Comparison of ENCODE assay signal across 12 cellular contexts in genomic region chr19:40744554-40745401, GRCh38. TPM values are rescaled to one million over a fixed set of nuclear protein-coding genes. Genes with fewer than 3 reads are reported as not detected.
DNase-seq lines count a peak whose midpoint lies in the region; ATAC-seq and TF ChIP-seq lines count a peak whose summit lies in the region.
"Had no signal": no experiment of that assay in that cellular context is flagged by ENCODE, and none has a peak within 500 bp of the region (broad histone marks: within the 10 kb centered on the region; RNA-seq: fewer than 3 reads in every experiment).

No MANE protein-coding gene starts in this region.

- CTCF ChIA-PET in activated naive CD4-positive, alpha-beta T cell treated with anti-CD3 and anti-CD28 coated beads for 36 hours (lab: Charles Lee), result interaction anchor here (0.6 to 1.0 kb wide), 4 partner anchors 11 to 400 kb away, joined by 3 to 4 read pairs (median 3); no protein-coding TSS in a partner anchor

- ATAC-seq in GM21576 (IDR thresholded peaks at IDR 0.05; ENCODE audit: unreplicated experiment) (no peak), GM19397 (IDR thresholded peaks at IDR 0.05; ENCODE audit: unreplicated experiment) (no peak), GM18511 (IDR thresholded peaks at IDR 0.05; ENCODE audit: unreplicated experiment) (no peak)
- ATAC-seq: naive thymus-derived CD4-positive, alpha-beta T cell had no signal

- H3K36me3 Mint-ChIP-seq in activated naive CD4-positive, alpha-beta T cell treated with anti-CD3 and anti-CD28 coated beads for 36 hours (ENCODE audit: low read depth), result peaks cover 2% of the 10 kb centered on the region

- no peak overlapping the region for H3K4me3 ChIP-seq in uterus

- no peak overlapping the region for H3K27ac Mint-ChIP-seq in activated naive CD4-positive, alpha-beta T cell treated with anti-CD3 and anti-CD28 coated beads for 36 hours

- H3K27me3 Mint-ChIP-seq in activated naive CD4-positive, alpha-beta T cell treated with anti-CD3 and anti-CD28 coated beads for 36 hours (ENCODE audit: low read depth), result no peaks in the 10 kb centered on the region
- H3K27me3 Mint-ChIP-seq: CD8-positive, alpha-beta memory T cell; naive thymus-derived CD4-positive, alpha-beta T cell had no signal

- intact Hi-C loops in activated naive CD4-positive, alpha-beta T cell treated with anti-CD3 and anti-CD28 coated beads for 36 hours (cut with micrococcal nuclease), result no loop called here
- intact Hi-C loops in uterus (cut with DNase I; ENCODE audit: low total_unique reads), result no loop called here

- peak; percentile 28 for DNase-seq in stimulated activated CD4-positive, alpha-beta T cell treated with anti-CD3 and anti-CD28 coated beads, Interleukin-4, amount 100 ng/mL, for 24 hours
- DNase-seq in stimulated activated CD4-positive, alpha-beta T cell treated with anti-CD3 and anti-CD28 coated beads, Interleukin-12 subunit alpha, Interleukin-12 subunit beta, amount 100 ng/mL, for 4 hours, result no peak
- peak; percentile 62 for DNase-seq in activated naive CD4-positive, alpha-beta T cell treated with anti-CD3 and anti-CD28 coated beads for 36 hours
- DNase-seq in left kidney (ENCODE audit: low read depth, low spot score) (peak; percentile 57), uterus (no peak)
- DNase-seq: GOT3 had no signal

- no peak overlapping the region for H3K4me3 Mint-ChIP-seq in activated naive CD4-positive, alpha-beta T cell treated with anti-CD3 and anti-CD28 coated beads for 36 hours
- H3K4me3 Mint-ChIP-seq: CD8-positive, alpha-beta memory T cell had no signal

- no peak for TF ChIP-seq POLR2A in uterus (IDR thresholded peaks at IDR 0.05)

- H3K27me3 ChIP-seq in uterus, result no peaks in the 10 kb centered on the region

- peak overlapping the region; percentile 30 to 34 for H3K27ac ChIP-seq in uterus

- H3K4me1 ChIP-seq in uterus, result no peaks in the 10 kb centered on the region

- no peak for TF ChIP-seq CTCF in uterus (IDR thresholded peaks at IDR 0.05)

- H3K4me1 Mint-ChIP-seq in activated naive CD4-positive, alpha-beta T cell treated with anti-CD3 and anti-CD28 coated beads for 36 hours (ENCODE audit: low read depth), result peaks cover 9% of the 10 kb centered on the region

- H3K9me3 ChIP-seq in uterus, result no peaks in the 10 kb centered on the region

- no peaks in the 10 kb centered on the region for H3K9me3 Mint-ChIP-seq in activated naive CD4-positive, alpha-beta T cell treated with anti-CD3 and anti-CD28 coated beads for 36 hours
- H3K9me3 Mint-ChIP-seq: CD8-positive, alpha-beta memory T cell had no signal

- no peaks in the 10 kb centered on the region for H3K36me3 ChIP-seq in uterus

RNA-seq across cellular contexts. Expression of gene ACTMAP, which starts 5.5 kb away (rescaled TPM):
- total RNA-seq in activated naive CD4-positive, alpha-beta T cell treated with anti-CD3 and anti-CD28 coated beads for 36 hours, result 10 to 100 TPM; 23.0 to 25.0 TPM
- 1 to 10 TPM in 1 of 4 donors, under 1 TPM in 1, not detected in 2; 0.48 to 6.1 TPM for total RNA-seq in uterus

RNA-seq across cellular contexts. Expression of gene SNRPA, which starts 6.2 kb away (rescaled TPM):
- total RNA-seq in activated naive CD4-positive, alpha-beta T cell treated with anti-CD3 and anti-CD28 coated beads for 36 hours, result 100 to 1,000 TPM; 264 to 312 TPM
- total RNA-seq in uterus, result 10 to 100 TPM; 12.8 to 70.2 (median 19.0) TPM

RNA-seq across cellular contexts. Expression of gene ITPKC, which starts 27.9 kb away (rescaled TPM):
- total RNA-seq in activated naive CD4-positive, alpha-beta T cell treated with anti-CD3 and anti-CD28 coated beads for 36 hours, result 1 to 10 TPM; 4.4 to 4.7 TPM
- 10 to 100 TPM; 14.4 to 41.5 (median 22.8) TPM for total RNA-seq in uterus

RNA-seq across cellular contexts. Expression of gene COQ8B, which starts 28.1 kb away (rescaled TPM):
- total RNA-seq in activated naive CD4-positive, alpha-beta T cell treated with anti-CD3 and anti-CD28 coated beads for 36 hours, result 10 to 100 TPM; 19.8 to 21.3 TPM
- 10 to 100 TPM in 3 of 4 donors, 1 to 10 TPM in 1; 9.7 to 51.8 (median 35.6) TPM for total RNA-seq in uterus

RNA-seq across cellular contexts. Expression of gene MIA, which starts 30.5 kb away (rescaled TPM):
- not detected for total RNA-seq in activated naive CD4-positive, alpha-beta T cell treated with anti-CD3 and anti-CD28 coated beads for 36 hours
- 1 to 10 TPM in 1 of 4 donors, not detected in 3; 2.8 TPM for total RNA-seq in uterus
- total RNA-seq: M059J had no signal

Comparison
In these comparisons a context has a peak if more than half of its experiments do, and no peak if none do; other contexts are left out.
1. DNase-seq: peak in stimulated activated CD4-positive, alpha-beta T cell treated with anti-CD3 and anti-CD28 coated beads, Interleukin-4, amount 100 ng/mL, for 24 hours (single experiment), activated naive CD4-positive, alpha-beta T cell treated with anti-CD3 and anti-CD28 coated beads for 36 hours (single experiment) and left kidney (single experiment); none in stimulated activated CD4-positive, alpha-beta T cell treated with anti-CD3 and anti-CD28 coated beads, Interleukin-12 subunit alpha, Interleukin-12 subunit beta, amount 100 ng/mL, for 4 hours (single experiment) and uterus (0 of 2).